2 cellular contexts compared by ENCODE assay signal in the genomic region with DNA sequence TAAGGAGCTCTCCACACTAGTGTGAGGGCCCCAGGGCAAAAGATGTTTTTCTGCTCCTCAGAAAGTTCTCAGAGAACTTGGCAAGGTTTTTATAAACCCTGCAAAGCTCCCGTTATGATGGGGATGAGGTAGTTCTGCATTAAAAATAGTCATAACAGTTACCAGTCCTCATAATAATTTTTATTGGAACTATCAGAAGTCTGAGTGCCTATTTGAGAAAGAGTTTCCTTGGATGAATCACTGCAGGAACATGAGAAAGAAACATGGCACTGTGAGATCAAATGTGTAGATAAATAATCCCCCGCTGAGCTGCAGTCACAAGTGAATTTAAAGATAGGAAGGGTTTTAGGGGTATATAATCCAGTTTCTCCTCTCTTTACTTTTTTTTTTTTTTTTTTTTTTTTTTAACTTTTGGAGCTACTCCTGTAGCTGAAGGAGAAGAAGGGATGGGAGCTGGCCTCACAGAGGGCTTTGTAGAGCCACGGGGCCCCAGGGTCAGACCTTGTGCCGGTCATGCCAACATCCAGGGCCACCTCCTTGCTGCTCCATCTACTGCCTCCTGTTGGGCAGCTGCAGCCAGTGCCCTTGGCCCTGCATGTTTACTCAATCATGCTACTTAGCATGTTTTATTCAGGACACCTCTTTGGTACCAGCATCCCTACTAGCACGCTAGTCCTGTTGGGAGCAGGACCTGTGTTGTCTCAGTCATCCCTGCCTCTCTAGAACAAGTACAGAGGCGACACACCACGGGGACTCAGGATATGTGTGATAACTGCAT.
A peak's percentile ranks its signal among the peaks of the same experiment; 100 is the strongest.
TF ChIP-seq lines count a peak whose summit lies in the region.

No MANE protein-coding gene starts in this region.

TF ChIP-seq in IMR-90, 13 proteins besides CTCF, POLR2A, EP300 and RAD21:
- TF ChIP-seq, protein P1, sequence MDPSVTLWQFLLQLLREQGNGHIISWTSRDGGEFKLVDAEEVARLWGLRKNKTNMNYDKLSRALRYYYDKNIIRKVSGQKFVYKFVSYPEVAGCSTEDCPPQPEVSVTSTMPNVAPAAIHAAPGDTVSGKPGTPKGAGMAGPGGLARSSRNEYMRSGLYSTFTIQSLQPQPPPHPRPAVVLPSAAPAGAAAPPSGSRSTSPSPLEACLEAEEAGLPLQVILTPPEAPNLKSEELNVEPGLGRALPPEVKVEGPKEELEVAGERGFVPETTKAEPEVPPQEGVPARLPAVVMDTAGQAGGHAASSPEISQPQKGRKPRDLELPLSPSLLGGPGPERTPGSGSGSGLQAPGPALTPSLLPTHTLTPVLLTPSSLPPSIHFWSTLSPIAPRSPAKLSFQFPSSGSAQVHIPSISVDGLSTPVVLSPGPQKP (IDR thresholded peaks at IDR 0.05; ENCODE audit: borderline replicate concordance, low read depth, low read length) = no peak
- TF ChIP-seq, protein P2, sequence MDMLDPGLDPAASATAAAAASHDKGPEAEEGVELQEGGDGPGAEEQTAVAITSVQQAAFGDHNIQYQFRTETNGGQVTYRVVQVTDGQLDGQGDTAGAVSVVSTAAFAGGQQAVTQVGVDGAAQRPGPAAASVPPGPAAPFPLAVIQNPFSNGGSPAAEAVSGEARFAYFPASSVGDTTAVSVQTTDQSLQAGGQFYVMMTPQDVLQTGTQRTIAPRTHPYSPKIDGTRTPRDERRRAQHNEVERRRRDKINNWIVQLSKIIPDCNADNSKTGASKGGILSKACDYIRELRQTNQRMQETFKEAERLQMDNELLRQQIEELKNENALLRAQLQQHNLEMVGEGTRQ (IDR thresholded peaks at IDR 0.05; ENCODE audit: low read depth, low read length) = no peak
- TF ChIP-seq BHLHE40 (IDR thresholded peaks at IDR 0.05; ENCODE audit: low read depth, low read length) (no peak), NFE2L2 (IDR thresholded peaks at IDR 0.05; ENCODE audit: low read depth, low read length) (no peak), SMC3 (IDR thresholded peaks at IDR 0.05; ENCODE audit: low read depth, low read length) (no peak), FOS (IDR thresholded peaks at IDR 0.05; ENCODE audit: low read depth, low read length) (0 out of 2 replicates have a peak, but pooled peaks have one; percentile 8), CEBPB (IDR thresholded peaks at IDR 0.05; ENCODE audit: low read depth, low read length) (no peak), MXI1 (IDR thresholded peaks at IDR 0.05; ENCODE audit: borderline replicate concordance, low read depth, low read length) (no peak)

TF ChIP-seq in GM12878, 131 proteins besides CTCF, POLR2A, EP300 and RAD21:
- TF ChIP-seq IKZF2 (IDR thresholded peaks at IDR 0.05) (no peak), CHD2 (IDR thresholded peaks at IDR 0.05; ENCODE audit: borderline replicate concordance, low read depth, low read length) (no peak)
